ENCODE assay signal across 11 cellular contexts in genomic region chr3:101950985-101951733, GRCh38.
DNase-seq lines count a peak whose midpoint lies in the region; ATAC-seq and TF ChIP-seq lines count a peak whose summit lies in the region.
"Had no signal": no experiment of that assay in that cellular context is flagged by ENCODE, and none has a peak within 500 bp of the region (broad histone marks: within the 10 kb centered on the region; RNA-seq: fewer than 3 reads in every experiment).

No MANE protein-coding gene starts in this region.

- H3K27ac ChIP-seq in RWPE2 (ENCODE audit: poor library complexity, severe bottlenecking) (no peak overlapping the region), left lung (peak overlapping the region; percentile 48 to 66)

- H3K4me1 ChIP-seq in RWPE2 (ENCODE audit: insufficient read depth, poor library complexity, severe bottlenecking) (no peaks in the 10 kb centered on the region), left lung (peaks cover 0 to 5% of the 10 kb centered on the region in 2 donors)

- TF ChIP-seq CTCF in RWPE2 (IDR thresholded peaks at IDR 0.05; ENCODE audit: poor library complexity, severe bottlenecking) = no peak
- TF ChIP-seq CTCF in left lung (IDR thresholded peaks at IDR 0.05) = no peak

- ATAC-seq in GM21786 (IDR thresholded peaks at IDR 0.05; ENCODE audit: unreplicated experiment) (peak; percentile 27), RWPE2 (ENCODE audit: low read depth) (peak; percentile 35; the same call in 1 of the 3 replicates), left lung (peak; percentile 49)
- ATAC-seq: effector memory CD8-positive, alpha-beta T cell had no signal

- no peaks in the 10 kb centered on the region for H3K9me3 ChIP-seq in RWPE2 (ENCODE audit: severe bottlenecking)
- H3K9me3 ChIP-seq in left lung = no peaks in the 10 kb centered on the region
- H3K9me3 ChIP-seq: MG63 had no signal

- no peak overlapping the region for H3K4me3 ChIP-seq in RWPE2 (ENCODE audit: severe bottlenecking)
- no peak overlapping the region for H3K4me3 ChIP-seq in left lung
- H3K4me3 ChIP-seq: MG63 had no signal

- H3K36me3 ChIP-seq in RWPE2 (ENCODE audit: low read depth) (no peaks in the 10 kb centered on the region), left lung (no peaks in the 10 kb centered on the region)
- H3K36me3 ChIP-seq: MG63 had no signal

- peak; percentile 45 for DNase-seq in GM03348 (ENCODE audit: low spot score)
- DNase-seq in RWPE2 (ENCODE audit: low spot score) = no peak
- no peak for DNase-seq in left lung
- no peak for DNase-seq in activated CD4-positive, CD25-positive, alpha-beta regulatory T cell (lab: John Stamatoyannopoulos, UW)
- DNase-seq in putamen (ENCODE audit: low spot score) = no peak
- no peak for DNase-seq in NCI-H1048 (lab: John Stamatoyannopoulos, UW)
- DNase-seq in CD1c-positive myeloid dendritic cell (ENCODE audit: extremely low spot score) = no peak
- DNase-seq: activated gamma-delta T cell treated with Interleukin-2 at 50 U/mL for 16 hours; effector memory CD8-positive, alpha-beta T cell had no signal

- H3K27me3 ChIP-seq in RWPE2 (ENCODE audit: insufficient read depth, poor library complexity, severe bottlenecking) (no peaks in the 10 kb centered on the region), left lung (no peaks in the 10 kb centered on the region)
- H3K27me3 ChIP-seq: MG63 had no signal

- intact Hi-C loops in left lung (cut with DNase I) = no loop called here
